Comparison of ENCODE assay signal across 1 cellular context in the genomic region with DNA sequence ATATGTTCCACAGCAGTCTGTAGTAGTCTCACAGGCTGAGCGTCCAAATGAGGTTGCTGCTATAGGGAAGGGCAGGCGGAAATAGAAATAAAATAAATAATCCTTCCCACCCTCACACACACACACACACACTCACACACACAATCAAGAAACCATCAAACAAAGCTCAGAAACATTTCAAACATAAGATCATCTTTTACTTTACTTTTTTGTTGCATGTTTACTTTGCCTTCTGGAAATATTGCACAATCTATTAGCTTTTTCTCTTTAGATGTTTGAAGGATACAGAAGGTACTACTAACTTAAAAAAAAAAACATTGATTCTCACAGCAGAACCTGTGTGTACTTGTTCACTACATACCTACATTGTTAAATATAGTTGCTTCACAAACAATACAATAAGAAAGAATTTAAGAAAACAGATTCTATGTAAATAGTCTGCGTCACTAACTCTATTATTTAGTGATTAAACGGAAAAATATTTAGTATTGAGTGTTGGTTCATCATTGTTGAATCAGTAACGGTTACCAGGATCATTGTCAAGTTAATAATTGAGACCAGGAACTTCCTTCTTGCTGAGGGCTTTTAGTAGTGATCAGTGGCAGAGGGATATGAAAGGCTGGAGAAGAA.
A peak's percentile ranks its signal among the peaks of the same experiment; 100 is the strongest.
TF ChIP-seq lines count a peak whose summit lies in the region.

No MANE protein-coding gene starts in this region.

TF ChIP-seq in IMR-90, 13 proteins besides CTCF, POLR2A, EP300 and RAD21:
- TF ChIP-seq CEBPB (IDR thresholded peaks at IDR 0.05; ENCODE audit: low read depth, low read length) (peak; percentile 94), NFE2L2 (IDR thresholded peaks at IDR 0.05; ENCODE audit: low read depth, low read length) (no peak), RFX5 (IDR thresholded peaks at IDR 0.05; ENCODE audit: low read depth, low read length) (no peak), MXI1 (IDR thresholded peaks at IDR 0.05; ENCODE audit: borderline replicate concordance, low read depth, low read length) (no peak)
